In the genomic region with DNA sequence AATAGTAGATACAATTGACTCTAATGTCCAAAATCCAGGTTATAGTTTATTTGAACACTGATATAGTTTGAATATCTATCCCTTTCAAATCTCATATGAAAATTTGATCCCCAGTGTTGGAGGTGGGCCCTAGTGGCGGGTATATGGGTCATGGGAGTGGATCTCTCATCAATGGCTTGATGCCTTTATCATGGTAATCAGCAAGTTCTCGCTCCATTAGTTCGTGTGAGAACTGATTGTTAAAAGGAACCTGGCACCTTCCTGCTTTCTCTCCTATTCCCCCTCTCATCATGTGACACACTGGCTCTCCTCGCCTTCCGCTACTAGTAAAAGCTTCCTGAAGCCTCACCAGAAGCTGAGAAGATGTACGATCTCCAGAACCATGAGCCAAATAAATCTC, we compare ENCODE assay signal across 34 cellular contexts.
"Had no signal": no experiment of that assay in that cellular context is flagged by ENCODE, and none has a peak within 500 bp of the region (broad histone marks: within the 10 kb centered on the region; RNA-seq: fewer than 3 reads in every experiment).

No MANE protein-coding gene starts in this region.

- ATAC-seq: activated CD4-positive, alpha-beta T cell treated with anti-CD3 and anti-CD28 coated beads for 36 hours; activated CD8-positive, alpha-beta memory T cell treated with anti-CD3 and anti-CD28 coated beads, Interleukin-2, amount 10 ng/mL, durations not matched to agents 7 days and 5 days; activated CD8-positive, alpha-beta T cell treated with anti-CD3 and anti-CD28 coated beads, Interleukin-2, amount 10 ng/mL, durations not matched to agents 7 days and 5 days; activated naive CD8-positive, alpha-beta T cell treated with anti-CD3 and anti-CD28 coated beads, Interleukin-2, amount 50 U/mL, for 24 hours; body of pancreas; effector memory CD8-positive, alpha-beta T cell; esophagus mucosa; T-cell had no signal

- DNase-seq: activated CD4-positive, alpha-beta memory T cell treated with anti-CD3 and anti-CD28 coated beads for 36 hours; activated CD4-positive, alpha-beta T cell treated with anti-CD3 and anti-CD28 coated beads for 36 hours; activated CD4-positive, alpha-beta T cell treated with anti-CD3 and anti-CD28 coated beads, Interleukin-2, amount 10 ng/mL, durations not matched to agents 24 days and 14 days; activated CD4-positive, CD25-positive, alpha-beta regulatory T cell; activated CD4-positive, CD25-positive, alpha-beta regulatory T cell treated with anti-CD3 and anti-CD28 coated beads, Interleukin-2, amount 50 U/mL, for 72 hours; activated CD8-positive, alpha-beta memory T cell treated with anti-CD3 and anti-CD28 coated beads, Interleukin-2, amount 10 ng/mL, durations not matched to agents 7 days and 5 days; activated CD8-positive, alpha-beta memory T cell treated with anti-CD3 and anti-CD28 coated beads, Interleukin-2, amount 50 U/mL, for 4 hours; activated CD8-positive, alpha-beta T cell treated with anti-CD3 and anti-CD28 coated beads, Interleukin-2, amount 10 ng/mL, durations not matched to agents 7 days and 5 days; activated effector memory CD4-positive, alpha-beta T cell treated with anti-CD3 and anti-CD28 coated beads, Interleukin-2, amount 50 U/mL, for 16 hours; activated naive CD4-positive, alpha-beta T cell treated with anti-CD3 and anti-CD28 coated beads for 36 hours; activated naive CD8-positive, alpha-beta T cell treated with anti-CD3 and anti-CD28 coated beads for 36 hours; activated naive CD8-positive, alpha-beta T cell treated with anti-CD3 and anti-CD28 coated beads, Interleukin-2, amount 50 U/mL, for 24 hours; activated T-cell treated with anti-CD3 and anti-CD28 coated beads, Interleukin-2, amount 50 U/mL, for 1 hour; activated T-cell treated with anti-CD3 and anti-CD28 coated beads, Interleukin-2, amount 50 U/mL, for 48 hours; adrenal gland; amygdala; aorta; body of pancreas; caudate nucleus; cortex of kidney; dermis blood vessel endothelial cell; effector CD4-positive, alpha-beta T cell; effector memory CD8-positive, alpha-beta T cell; foreskin fibroblast; head of caudate nucleus; T-cell; T1000; WERI-Rb-1 had no signal

- H3K36me3 ChIP-seq: adrenal gland, WERI-Rb-1 had no signal

- H3K36me3 Mint-ChIP-seq: activated CD4-positive, alpha-beta memory T cell treated with anti-CD3 and anti-CD28 coated beads for 36 hours; activated CD8-positive, alpha-beta memory T cell treated with anti-CD3 and anti-CD28 coated beads, Interleukin-2, amount 10 ng/mL, durations not matched to agents 7 days and 5 days; activated naive CD4-positive, alpha-beta T cell treated with anti-CD3 and anti-CD28 coated beads, Interleukin-2, amount 50 U/mL, for 24 hours; activated naive CD8-positive, alpha-beta T cell treated with anti-CD3 and anti-CD28 coated beads for 36 hours; T-cell had no signal

- H3K9me3 ChIP-seq: adrenal gland, body of pancreas had no signal

- H3K27me3 Mint-ChIP-seq: activated CD4-positive, alpha-beta memory T cell treated with anti-CD3 and anti-CD28 coated beads for 36 hours; activated CD4-positive, alpha-beta T cell treated with anti-CD3 and anti-CD28 coated beads for 36 hours; activated CD4-positive, alpha-beta T cell treated with anti-CD3 and anti-CD28 coated beads, Interleukin-2, amount 10 ng/mL, durations not matched to agents 24 days and 14 days; activated CD8-positive, alpha-beta memory T cell treated with anti-CD3 and anti-CD28 coated beads, Interleukin-2, amount 10 ng/mL, durations not matched to agents 7 days and 5 days; activated naive CD4-positive, alpha-beta T cell treated with anti-CD3 and anti-CD28 coated beads, Interleukin-2, amount 50 U/mL, for 24 hours; activated naive CD8-positive, alpha-beta T cell treated with anti-CD3 and anti-CD28 coated beads for 36 hours; activated naive CD8-positive, alpha-beta T cell treated with anti-CD3 and anti-CD28 coated beads, Interleukin-2, amount 50 U/mL, for 24 hours; effector memory CD8-positive, alpha-beta T cell; T-cell had no signal

- H3K4me1 ChIP-seq: adrenal gland, body of pancreas had no signal

- H3K4me1 Mint-ChIP-seq: activated CD4-positive, alpha-beta T cell treated with anti-CD3 and anti-CD28 coated beads for 36 hours; activated CD4-positive, alpha-beta T cell treated with anti-CD3 and anti-CD28 coated beads, Interleukin-2, amount 10 ng/mL, durations not matched to agents 24 days and 14 days; activated CD8-positive, alpha-beta memory T cell treated with anti-CD3 and anti-CD28 coated beads, Interleukin-2, amount 10 ng/mL, durations not matched to agents 7 days and 5 days; activated naive CD4-positive, alpha-beta T cell treated with anti-CD3 and anti-CD28 coated beads, Interleukin-2, amount 50 U/mL, for 24 hours; activated naive CD8-positive, alpha-beta T cell treated with anti-CD3 and anti-CD28 coated beads for 36 hours; activated naive CD8-positive, alpha-beta T cell treated with anti-CD3 and anti-CD28 coated beads, Interleukin-2, amount 50 U/mL, for 24 hours; T-cell had no signal

- H3K27me3 ChIP-seq: adrenal gland, body of pancreas had no signal

- H3K9me3 Mint-ChIP-seq: activated CD4-positive, alpha-beta memory T cell treated with anti-CD3 and anti-CD28 coated beads for 36 hours; activated CD4-positive, alpha-beta T cell treated with anti-CD3 and anti-CD28 coated beads, Interleukin-2, amount 10 ng/mL, durations not matched to agents 24 days and 14 days; activated naive CD4-positive, alpha-beta T cell treated with anti-CD3 and anti-CD28 coated beads for 36 hours; activated naive CD4-positive, alpha-beta T cell treated with anti-CD3 and anti-CD28 coated beads, Interleukin-2, amount 50 U/mL, for 24 hours; activated naive CD8-positive, alpha-beta T cell treated with anti-CD3 and anti-CD28 coated beads for 36 hours; activated naive CD8-positive, alpha-beta T cell treated with anti-CD3 and anti-CD28 coated beads, Interleukin-2, amount 50 U/mL, for 24 hours; activated T-helper 2 cell treated with anti-CD3 and anti-CD28 coated beads, Interferon-gamma antibody, Interleukin-2, Interleukin-4, amounts not matched to agents 10 μg/mL and 5 μg/mL and 100 μg/mL, durations not matched to agents 14 hours and 24 hours and 36 hours; T-cell; T-helper 1 cell treated with Interleukin-12 subunit alpha and Interleukin-12 subunit beta and Interleukin-4 antibody, amounts not matched to agents 30 μg/mL and 1 μg/mL, for 36 hours had no signal

- H3K27ac ChIP-seq: adrenal gland, body of pancreas, epithelial cell of prostate, WERI-Rb-1 had no signal

- H3K4me3 Mint-ChIP-seq: activated CD4-positive, alpha-beta memory T cell treated with anti-CD3 and anti-CD28 coated beads for 36 hours; activated CD4-positive, alpha-beta T cell treated with anti-CD3 and anti-CD28 coated beads for 36 hours; activated CD4-positive, alpha-beta T cell treated with anti-CD3 and anti-CD28 coated beads, Interleukin-2, amount 10 ng/mL, durations not matched to agents 24 days and 14 days; activated CD8-positive, alpha-beta memory T cell treated with anti-CD3 and anti-CD28 coated beads, Interleukin-2, amount 10 ng/mL, durations not matched to agents 7 days and 5 days; activated CD8-positive, alpha-beta T cell treated with anti-CD3 and anti-CD28 coated beads, Interleukin-2, amount 10 ng/mL, durations not matched to agents 7 days and 5 days; activated naive CD4-positive, alpha-beta T cell treated with anti-CD3 and anti-CD28 coated beads for 36 hours; activated naive CD4-positive, alpha-beta T cell treated with anti-CD3 and anti-CD28 coated beads, Interleukin-2, amount 50 U/mL, for 24 hours; activated naive CD8-positive, alpha-beta T cell treated with anti-CD3 and anti-CD28 coated beads for 36 hours; activated naive CD8-positive, alpha-beta T cell treated with anti-CD3 and anti-CD28 coated beads, Interleukin-2, amount 50 U/mL, for 24 hours; activated T-helper 1 cell treated with anti-CD3 and anti-CD28 coated beads, Interleukin-12 subunit alpha, Interleukin-12 subunit beta, Interleukin-2, Interleukin-4 antibody, amounts not matched to agents 30 ng/mL and 10 ng/mL and 1 ng/mL, durations not matched to agents 14 hours and 24 hours and 36 hours; effector memory CD8-positive, alpha-beta T cell; T-cell; T-helper 1 cell treated with Interleukin-12 subunit alpha and Interleukin-12 subunit beta and Interleukin-4 antibody, amounts not matched to agents 30 μg/mL and 1 μg/mL, for 36 hours had no signal

- H3K27ac Mint-ChIP-seq: activated CD4-positive, alpha-beta memory T cell treated with anti-CD3 and anti-CD28 coated beads for 36 hours; activated CD4-positive, alpha-beta T cell treated with anti-CD3 and anti-CD28 coated beads for 36 hours; activated CD4-positive, alpha-beta T cell treated with anti-CD3 and anti-CD28 coated beads, Interleukin-2, amount 10 ng/mL, durations not matched to agents 24 days and 14 days; activated CD8-positive, alpha-beta memory T cell treated with anti-CD3 and anti-CD28 coated beads, Interleukin-2, amount 10 ng/mL, durations not matched to agents 7 days and 5 days; activated CD8-positive, alpha-beta T cell treated with anti-CD3 and anti-CD28 coated beads, Interleukin-2, amount 10 ng/mL, durations not matched to agents 7 days and 5 days; activated naive CD4-positive, alpha-beta T cell treated with anti-CD3 and anti-CD28 coated beads for 36 hours; activated naive CD4-positive, alpha-beta T cell treated with anti-CD3 and anti-CD28 coated beads, Interleukin-2, amount 50 U/mL, for 24 hours; activated naive CD8-positive, alpha-beta T cell treated with anti-CD3 and anti-CD28 coated beads for 36 hours; activated naive CD8-positive, alpha-beta T cell treated with anti-CD3 and anti-CD28 coated beads, Interleukin-2, amount 50 U/mL, for 24 hours; activated T-helper 1 cell treated with anti-CD3 and anti-CD28 coated beads, Interleukin-12 subunit alpha, Interleukin-12 subunit beta, Interleukin-2, Interleukin-4 antibody, amounts not matched to agents 30 ng/mL and 10 ng/mL and 1 ng/mL, durations not matched to agents 14 hours and 24 hours and 36 hours; activated T-helper 2 cell treated with anti-CD3 and anti-CD28 coated beads, Interferon-gamma antibody, Interleukin-2, Interleukin-4, amounts not matched to agents 10 μg/mL and 5 μg/mL and 100 μg/mL, durations not matched to agents 14 hours and 24 hours and 36 hours; effector memory CD8-positive, alpha-beta T cell; T-cell; T-helper 1 cell treated with Interleukin-12 subunit alpha and Interleukin-12 subunit beta and Interleukin-4 antibody, amounts not matched to agents 30 μg/mL and 1 μg/mL, for 36 hours had no signal

- H3K4me3 ChIP-seq: adrenal gland, body of pancreas had no signal
